1 cellular context compared by ENCODE assay signal in genomic region chr14:52333108-52333507, GRCh38.
TF ChIP-seq lines count a peak whose summit lies in the region.

No MANE protein-coding gene starts in this region.

TF ChIP-seq in HepG2, 621 proteins besides CTCF, POLR2A, EP300 and RAD21:
- no peak for TF ChIP-seq ZFP62 (CRISPR knock-in tag; IDR thresholded peaks at IDR 0.05)
- no peak for TF ChIP-seq FOXO1 (CRISPR knock-in tag; IDR thresholded peaks at IDR 0.05)
- TF ChIP-seq ARNT2 (CRISPR knock-in tag; IDR thresholded peaks at IDR 0.05; ENCODE audit: low read depth), result no peak
- no peak for TF ChIP-seq HNF4A (CRISPR knock-in tag; IDR thresholded peaks at IDR 0.05)
- TF ChIP-seq HDAC6 (IDR thresholded peaks at IDR 0.05; ENCODE audit: low read depth, low read length), result no peak
- TF ChIP-seq LBX2 (CRISPR knock-in tag; IDR thresholded peaks at IDR 0.05; ENCODE audit: borderline replicate concordance), result no peak
- TF ChIP-seq TSC22D2 (CRISPR knock-in tag; IDR thresholded peaks at IDR 0.05; ENCODE audit: borderline replicate concordance), result no peak
- TF ChIP-seq SP1 (IDR thresholded peaks at IDR 0.05), result no peak
- TF ChIP-seq SP1 (CRISPR knock-in tag; IDR thresholded peaks at IDR 0.05), result no peak
- TF ChIP-seq ADNP (CRISPR knock-in tag; IDR thresholded peaks at IDR 0.05), result no peak
- no peak for TF ChIP-seq ZNF569 (CRISPR knock-in tag; IDR thresholded peaks at IDR 0.05; ENCODE audit: borderline replicate concordance)
- no peak for TF ChIP-seq ZNF800 (CRISPR knock-in tag; IDR thresholded peaks at IDR 0.05)
- TF ChIP-seq CSRNP2 (CRISPR knock-in tag; conservative IDR thresholded peaks at IDR 0.05; ENCODE audit: low read depth), result no peak
- no peak for TF ChIP-seq KLF16 (CRISPR knock-in tag; IDR thresholded peaks at IDR 0.05)
- TF ChIP-seq ZNF761 (CRISPR knock-in tag; conservative IDR thresholded peaks at IDR 0.05), result no peak
- no peak for TF ChIP-seq ZNF20 (CRISPR knock-in tag; IDR thresholded peaks at IDR 0.05)
- TF ChIP-seq AKAP8 (CRISPR knock-in tag; IDR thresholded peaks at IDR 0.05), result no peak
- no peak for TF ChIP-seq MLLT10 (CRISPR knock-in tag; IDR thresholded peaks at IDR 0.05)
- TF ChIP-seq ZNF607 (CRISPR knock-in tag; IDR thresholded peaks at IDR 0.05; ENCODE audit: borderline replicate concordance), result no peak
- TF ChIP-seq ZNF772 (CRISPR knock-in tag; IDR thresholded peaks at IDR 0.05), result no peak
